Comparison of ENCODE assay signal across 9 cellular contexts in genomic region chr14:24911324-24912095, GRCh38.
A peak's percentile ranks its signal among the peaks of the same experiment; 100 is the strongest.
DNase-seq lines count a peak whose midpoint lies in the region; ATAC-seq and TF ChIP-seq lines count a peak whose summit lies in the region.
"Had no signal": no experiment of that assay in that cellular context is flagged by ENCODE, and none has a peak within 500 bp of the region (broad histone marks: within the 10 kb centered on the region; RNA-seq: fewer than 3 reads in every experiment).

No MANE protein-coding gene starts in this region.

- DNase-seq in AG09309 (ENCODE audit: low read depth) (peak; percentile 82), astrocyte of the hippocampus (ENCODE audit: low read depth, low spot score) (peak; percentile 76), left colon (peak in 1 of 2 donors; percentile 29), RKO (ENCODE audit: low spot score) (no peak), SKM-1 (lab: John Stamatoyannopoulos, UW; ENCODE audit: unreplicated experiment) (no peak)
- DNase-seq: ovary had no signal

- H3K4me3 ChIP-seq in AG09309 (ENCODE audit: control insufficient read depth, low read depth, low read length): no peak overlapping the region
- H3K4me3 ChIP-seq: ovary had no signal

- ATAC-seq in HG02678 (IDR thresholded peaks at IDR 0.05; ENCODE audit: unreplicated experiment) (peak; percentile 50), left colon (peak; percentile 65), GM19467 (IDR thresholded peaks at IDR 0.05; ENCODE audit: unreplicated experiment) (no peak), HG03159 (IDR thresholded peaks at IDR 0.05; ENCODE audit: unreplicated experiment) (no peak)

- intact Hi-C loops in left colon (cut with DNase I, micrococcal nuclease): no loop called here

- no peak for TF ChIP-seq CTCF in AG09309 (IDR thresholded peaks at IDR 0.05; ENCODE audit: control insufficient read depth, insufficient read depth, low read depth, low read length, missing control alignments)

Comparison
In these comparisons a context has a peak if more than half of its experiments do, and no peak if none do; other contexts are left out.
1. DNase-seq: peak in AG09309 (single experiment) and astrocyte of the hippocampus (single experiment); none in RKO (single experiment) and SKM-1 (single experiment).
2. ATAC-seq: peak in HG02678 (single experiment) and left colon (single experiment); none in GM19467 (single experiment) and HG03159 (single experiment).